ENCODE assay signal across 19 cellular contexts in genomic region chr9:11973011-11973410, GRCh38.
DNase-seq lines count a peak whose midpoint lies in the region; ATAC-seq and TF ChIP-seq lines count a peak whose summit lies in the region.
"Had no signal": no experiment of that assay in that cellular context is flagged by ENCODE, and none has a peak within 500 bp of the region (broad histone marks: within the 10 kb centered on the region; RNA-seq: fewer than 3 reads in every experiment).

No MANE protein-coding gene starts in this region.

- H3K36me3 ChIP-seq in mammary epithelial cell (ENCODE audit: insufficient read depth, low read length): no peaks in the 10 kb centered on the region
- H3K36me3 ChIP-seq: MG63, Peyer's patch had no signal

- no peak overlapping the region for H3K27ac ChIP-seq in mammary epithelial cell (ENCODE audit: insufficient read depth, low read depth, low read length)
- H3K27ac ChIP-seq: A549, Peyer's patch had no signal

- in situ Hi-C loops in mammary epithelial cell (cut with MboI; ENCODE audit: low sequenced_read_pairs in 2 of 2) (no loop called here), astrocyte of the spinal cord (cut with HindIII; ENCODE audit: low sequenced_read_pairs) (no loop called here)

- H3K4me3 Mint-ChIP-seq in MCF 10A (ENCODE audit: unreplicated experiment): no peak overlapping the region
- H3K4me3 Mint-ChIP-seq in mesothelial cell of epicardium: no peak overlapping the region
- no peak overlapping the region for H3K4me3 Mint-ChIP-seq in activated T-helper 1 cell treated with anti-CD3 and anti-CD28 coated beads, Interleukin-12 subunit alpha, Interleukin-12 subunit beta, Interleukin-2, Interleukin-4 antibody, amounts not matched to agents 30 ng/mL and 10 ng/mL and 1 ng/mL, durations not matched to agents 14 hours and 24 hours and 36 hours
- H3K4me3 Mint-ChIP-seq: B cell had no signal

- H3K79me2 ChIP-seq in mammary epithelial cell (ENCODE audit: insufficient read depth, low read length): no peaks in the 10 kb centered on the region

- no peak for DNase-seq in MCF 10A (ENCODE audit: unreplicated experiment)
- DNase-seq in mammary epithelial cell: no peak
- DNase-seq in astrocyte of the spinal cord (ENCODE audit: low read depth, low spot score): peak; percentile 27
- DNase-seq in mesothelial cell of epicardium (ENCODE audit: low spot score in 2 of 2, unreplicated experiment in 2 of 2): no peak
- no peak for DNase-seq in activated T-helper 1 cell treated with anti-CD3 and anti-CD28 coated beads, Interleukin-12 subunit alpha, Interleukin-12 subunit beta, Interleukin-2, Interleukin-4 antibody, amounts not matched to agents 30 ng/mL and 10 ng/mL and 1 ng/mL, durations not matched to agents 14 hours and 24 hours and 36 hours (ENCODE audit: low spot score)
- DNase-seq in GM10248 (ENCODE audit: extremely low spot score): no peak
- DNase-seq in stimulated activated naive CD8-positive, alpha-beta T cell treated with anti-CD3 and anti-CD28 coated beads, Interleukin-15, Interleukin-2, amounts not matched to agents 100 U/mL and 50 U/mL, for 24 hours: no peak
- DNase-seq: Karpas-422, MG63, NCI-H1417, NCI-H1930, NCI-H2227 treated with DMSO at 0.1 percent for 48 hours, NCI-H510A treated with DMSO at 0.1 percent for 48 hours, Peyer's patch had no signal

- H3K4me2 ChIP-seq in mammary epithelial cell (ENCODE audit: insufficient read depth, low read depth, low read length): no peak overlapping the region
- H3K4me2 ChIP-seq: A549 had no signal

- H3K4me3 ChIP-seq in mammary epithelial cell (replicated peaks in 1 of 3; ENCODE audit: insufficient read depth in 1 of 3, low read depth in 2 of 3, low read length in 3 of 3) (no peak overlapping the region), astrocyte of the spinal cord (ENCODE audit: low read depth, low read length) (no peak overlapping the region)
- H3K4me3 ChIP-seq: A549, GM12878, MG63, Peyer's patch had no signal

- H3K27me3 Mint-ChIP-seq in MCF 10A (ENCODE audit: insufficient read depth, unreplicated experiment): peaks cover 33% of the 10 kb centered on the region
- H3K27me3 Mint-ChIP-seq in mesothelial cell of epicardium (ENCODE audit: low read depth): no peaks in the 10 kb centered on the region
- no peaks in the 10 kb centered on the region for H3K27me3 Mint-ChIP-seq in activated T-helper 1 cell treated with anti-CD3 and anti-CD28 coated beads, Interleukin-12 subunit alpha, Interleukin-12 subunit beta, Interleukin-2, Interleukin-4 antibody, amounts not matched to agents 30 ng/mL and 10 ng/mL and 1 ng/mL, durations not matched to agents 14 hours and 24 hours and 36 hours (ENCODE audit: insufficient read depth)
- H3K27me3 Mint-ChIP-seq: B cell had no signal

- H3K36me3 Mint-ChIP-seq in MCF 10A (ENCODE audit: insufficient read depth, unreplicated experiment) (peaks cover 7% of the 10 kb centered on the region), mesothelial cell of epicardium (no peaks in the 10 kb centered on the region)
- no peaks in the 10 kb centered on the region for H3K36me3 Mint-ChIP-seq in activated T-helper 1 cell treated with anti-CD3 and anti-CD28 coated beads, Interleukin-12 subunit alpha, Interleukin-12 subunit beta, Interleukin-2, Interleukin-4 antibody, amounts not matched to agents 30 ng/mL and 10 ng/mL and 1 ng/mL, durations not matched to agents 14 hours and 24 hours and 36 hours (ENCODE audit: low read depth)

- TF ChIP-seq CTCF in MCF 10A (IDR thresholded peaks at IDR 0.05; ENCODE audit: unreplicated experiment) (no peak), mammary epithelial cell (conservative IDR thresholded peaks at IDR 0.05 in 1 of 2, IDR thresholded peaks at IDR 0.05 in 1 of 2; ENCODE audit: extremely low read depth in 1 of 2, insufficient read depth in 1 of 2, low read depth in 1 of 2, low read length in 2 of 2) (no peak), astrocyte of the spinal cord (IDR thresholded peaks at IDR 0.05; ENCODE audit: low read depth, low read length) (no peak), mesothelial cell of epicardium (IDR thresholded peaks at IDR 0.05; ENCODE audit: unreplicated experiment) (no peak), GM10248 (IDR thresholded peaks at IDR 0.05; ENCODE audit: control extremely low read depth, extremely low read depth, low read depth, missing control alignments) (no peak)

- no peak overlapping the region for H3K9ac ChIP-seq in mammary epithelial cell (ENCODE audit: insufficient read depth, low read length)

- no TSS peak for BruUV-seq in MCF 10A (replicated peaks; lab: Mats Ljungman, UMichigan)
- BruUV-seq in mammary epithelial cell (replicated peaks; lab: Mats Ljungman, UMichigan): no TSS peak

- WGBS in mammary epithelial cell (ENCODE audit: low coverage, missing lambda C conversion rate): 0% methylated on average over 1 of the region's 1 CpG

- no peak overlapping the region for H2AFZ ChIP-seq in mammary epithelial cell (ENCODE audit: low read depth, low read length)

- H4K20me1 ChIP-seq in mammary epithelial cell (ENCODE audit: insufficient read depth, low read length): no peaks in the 10 kb centered on the region

- dilution Hi-C loops in mammary epithelial cell (cut with HindIII; ENCODE audit: low sequenced_read_pairs): no loop called here

- no peak for ATAC-seq in HG02970 (IDR thresholded peaks at IDR 0.05; ENCODE audit: low FRiP score, unreplicated experiment)
- ATAC-seq in stimulated activated naive CD8-positive, alpha-beta T cell treated with anti-CD3 and anti-CD28 coated beads, Interleukin-15, Interleukin-2, amounts not matched to agents 100 U/mL and 50 U/mL, for 24 hours: no peak
- ATAC-seq: A549, GM12878, SK-N-SH treated with all-trans-retinoic acid at 6 μM for 48 hours had no signal

- H3K4me1 Mint-ChIP-seq in MCF 10A (ENCODE audit: insufficient read depth, unreplicated experiment): peaks cover 4% of the 10 kb centered on the region
- H3K4me1 Mint-ChIP-seq in mesothelial cell of epicardium: peaks cover 13% of the 10 kb centered on the region
- H3K4me1 Mint-ChIP-seq in activated T-helper 1 cell treated with anti-CD3 and anti-CD28 coated beads, Interleukin-12 subunit alpha, Interleukin-12 subunit beta, Interleukin-2, Interleukin-4 antibody, amounts not matched to agents 30 ng/mL and 10 ng/mL and 1 ng/mL, durations not matched to agents 14 hours and 24 hours and 36 hours (ENCODE audit: low read depth): no peaks in the 10 kb centered on the region
- H3K4me1 Mint-ChIP-seq: B cell had no signal

- H3K9me3 Mint-ChIP-seq in MCF 10A (ENCODE audit: unreplicated experiment) (no peaks in the 10 kb centered on the region), mesothelial cell of epicardium (no peaks in the 10 kb centered on the region)
- H3K9me3 Mint-ChIP-seq in activated T-helper 1 cell treated with anti-CD3 and anti-CD28 coated beads, Interleukin-12 subunit alpha, Interleukin-12 subunit beta, Interleukin-2, Interleukin-4 antibody, amounts not matched to agents 30 ng/mL and 10 ng/mL and 1 ng/mL, durations not matched to agents 14 hours and 24 hours and 36 hours: peaks cover 9% of the 10 kb centered on the region

- POLR2A ChIA-PET in MCF 10A (lab: Yijun Ruan, JAX) (no interaction called here), GM10248 (lab: Yijun Ruan, JAX) (no interaction called here)

- no peaks in the 10 kb centered on the region for H3K9me3 ChIP-seq in mammary epithelial cell (replicated peaks; ENCODE audit: insufficient read depth, low read length)
- H3K9me3 ChIP-seq: MG63, Peyer's patch had no signal

- no peaks in the 10 kb centered on the region for H3K27me3 ChIP-seq in mammary epithelial cell (ENCODE audit: insufficient read depth, low read length)
- H3K27me3 ChIP-seq: MG63, Peyer's patch had no signal

- intact Hi-C loops in MCF 10A (cut with micrococcal nuclease): no loop called here
- intact Hi-C loops in mammary epithelial cell (cut with micrococcal nuclease): no loop called here
- intact Hi-C loops in activated T-helper 1 cell treated with anti-CD3 and anti-CD28 coated beads, Interleukin-12 subunit alpha, Interleukin-12 subunit beta, Interleukin-2, Interleukin-4 antibody, amounts not matched to agents 30 ng/mL and 10 ng/mL and 1 ng/mL, durations not matched to agents 14 hours and 24 hours and 36 hours (cut with micrococcal nuclease): no loop called here

- no peaks in the 10 kb centered on the region for H3K4me1 ChIP-seq in mammary epithelial cell (ENCODE audit: insufficient read depth, low read length)
- H3K4me1 ChIP-seq: A549, Peyer's patch had no signal

- CTCF ChIA-PET in MCF 10A (lab: Yijun Ruan, JAX): interaction anchor here (0.6 kb wide), 1 partner anchor 106 kb away, joined by 4 read pairs; no protein-coding TSS in a partner anchor
- CTCF ChIA-PET in mammary epithelial cell (lab: Charles Lee; ENCODE audit: low non-redundant PET): no interaction called here
- CTCF ChIA-PET in GM10248 (lab: Yijun Ruan, JAX): no interaction called here

- H3K27ac Mint-ChIP-seq in MCF 10A (ENCODE audit: low read depth, unreplicated experiment) (peak overlapping the region; percentile 22), mesothelial cell of epicardium (peak overlapping the region; percentile 69)
- H3K27ac Mint-ChIP-seq in activated T-helper 1 cell treated with anti-CD3 and anti-CD28 coated beads, Interleukin-12 subunit alpha, Interleukin-12 subunit beta, Interleukin-2, Interleukin-4 antibody, amounts not matched to agents 30 ng/mL and 10 ng/mL and 1 ng/mL, durations not matched to agents 14 hours and 24 hours and 36 hours: no peak overlapping the region
- H3K27ac Mint-ChIP-seq: B cell had no signal
